In genomic region chr10:87646192-87646909, GRCh38 we compare ENCODE assay signal across 1 cellular context.
TF ChIP-seq lines count a peak whose summit lies in the region.

No MANE protein-coding gene starts in this region.

TF ChIP-seq in HepG2, 621 proteins besides CTCF, POLR2A, EP300 and RAD21 (continued from another document and continues in another):
- TF ChIP-seq, protein P1, sequence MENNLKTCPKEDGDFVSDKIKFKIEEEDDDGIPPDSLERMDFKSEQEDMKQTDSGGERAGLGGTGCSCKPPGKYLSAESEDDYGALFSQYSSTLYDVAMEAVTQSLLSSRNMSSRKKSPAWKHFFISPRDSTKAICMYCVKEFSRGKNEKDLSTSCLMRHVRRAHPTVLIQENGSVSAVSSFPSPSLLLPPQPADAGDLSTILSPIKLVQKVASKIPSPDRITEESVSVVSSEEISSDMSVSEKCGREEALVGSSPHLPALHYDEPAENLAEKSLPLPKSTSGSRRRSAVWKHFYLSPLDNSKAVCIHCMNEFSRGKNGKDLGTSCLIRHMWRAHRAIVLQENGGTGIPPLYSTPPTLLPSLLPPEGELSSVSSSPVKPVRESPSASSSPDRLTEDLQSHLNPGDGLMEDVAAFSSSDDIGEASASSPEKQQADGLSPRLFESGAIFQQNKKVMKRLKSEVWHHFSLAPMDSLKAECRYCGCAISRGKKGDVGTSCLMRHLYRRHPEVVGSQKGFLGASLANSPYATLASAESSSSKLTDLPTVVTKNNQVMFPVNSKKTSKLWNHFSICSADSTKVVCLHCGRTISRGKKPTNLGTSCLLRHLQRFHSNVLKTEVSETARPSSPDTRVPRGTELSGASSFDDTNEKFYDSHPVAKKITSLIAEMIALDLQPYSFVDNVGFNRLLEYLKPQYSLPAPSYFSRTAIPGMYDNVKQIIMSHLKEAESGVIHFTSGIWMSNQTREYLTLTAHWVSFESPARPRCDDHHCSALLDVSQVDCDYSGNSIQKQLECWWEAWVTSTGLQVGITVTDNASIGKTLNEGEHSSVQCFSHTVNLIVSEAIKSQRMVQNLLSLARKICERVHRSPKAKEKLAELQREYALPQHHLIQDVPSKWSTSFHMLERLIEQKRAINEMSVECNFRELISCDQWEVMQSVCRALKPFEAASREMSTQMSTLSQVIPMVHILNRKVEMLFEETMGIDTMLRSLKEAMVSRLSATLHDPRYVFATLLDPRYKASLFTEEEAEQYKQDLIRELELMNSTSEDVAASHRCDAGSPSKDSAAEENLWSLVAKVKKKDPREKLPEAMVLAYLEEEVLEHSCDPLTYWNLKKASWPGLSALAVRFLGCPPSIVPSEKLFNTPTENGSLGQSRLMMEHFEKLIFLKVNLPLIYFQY (CRISPR knock-in tag; IDR thresholded peaks at IDR 0.05; ENCODE audit: borderline replicate concordance) = no peak
- TF ChIP-seq ZNF260 (CRISPR knock-in tag; IDR thresholded peaks at IDR 0.05; ENCODE audit: borderline replicate concordance, low read depth) = no peak
- TF ChIP-seq ZNF18 (CRISPR knock-in tag; IDR thresholded peaks at IDR 0.05; ENCODE audit: insufficient replicate concordance) = no peak
- no peak for TF ChIP-seq CENPBD1 (CRISPR knock-in tag; IDR thresholded peaks at IDR 0.05; ENCODE audit: borderline replicate concordance, low read depth)
- TF ChIP-seq, protein P2, sequence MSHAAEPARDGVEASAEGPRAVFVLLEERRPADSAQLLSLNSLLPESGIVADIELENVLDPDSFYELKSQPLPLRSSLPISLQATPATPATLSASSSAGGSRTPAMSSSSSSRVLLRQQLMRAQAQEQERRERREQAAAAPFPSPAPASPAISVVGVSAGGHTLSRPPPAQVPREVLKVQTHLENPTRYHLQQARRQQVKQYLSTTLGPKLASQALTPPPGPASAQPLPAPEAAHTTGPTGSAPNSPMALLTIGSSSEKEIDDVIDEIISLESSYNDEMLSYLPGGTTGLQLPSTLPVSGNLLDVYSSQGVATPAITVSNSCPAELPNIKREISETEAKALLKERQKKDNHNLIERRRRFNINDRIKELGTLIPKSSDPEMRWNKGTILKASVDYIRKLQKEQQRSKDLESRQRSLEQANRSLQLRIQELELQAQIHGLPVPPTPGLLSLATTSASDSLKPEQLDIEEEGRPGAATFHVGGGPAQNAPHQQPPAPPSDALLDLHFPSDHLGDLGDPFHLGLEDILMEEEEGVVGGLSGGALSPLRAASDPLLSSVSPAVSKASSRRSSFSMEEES (CRISPR knock-in tag; IDR thresholded peaks at IDR 0.05) = peak; percentile 79
- no peak for TF ChIP-seq ZNF781 (CRISPR knock-in tag; IDR thresholded peaks at IDR 0.05; ENCODE audit: borderline replicate concordance, not compliant biosample characterization)
- no peak for TF ChIP-seq RELA (CRISPR knock-in tag; IDR thresholded peaks at IDR 0.05)
- peak; percentile 44; the same call in 1 of the 2 replicates for TF ChIP-seq MEIS2 (CRISPR knock-in tag; IDR thresholded peaks at IDR 0.05)
- TF ChIP-seq TCF12 (IDR thresholded peaks at IDR 0.05) = no peak
- TF ChIP-seq TCF12 (CRISPR knock-in tag; IDR thresholded peaks at IDR 0.05) = no peak
- no peak for TF ChIP-seq ZBTB40 (IDR thresholded peaks at IDR 0.05)
- TF ChIP-seq ZBTB40 (CRISPR knock-in tag; IDR thresholded peaks at IDR 0.05) = no peak
- no peak for TF ChIP-seq MAF1 (CRISPR knock-in tag; IDR thresholded peaks at IDR 0.05; ENCODE audit: borderline replicate concordance)
- TF ChIP-seq ZNF256 (CRISPR knock-in tag; conservative IDR thresholded peaks at IDR 0.05) = no peak
- TF ChIP-seq, protein P3, sequence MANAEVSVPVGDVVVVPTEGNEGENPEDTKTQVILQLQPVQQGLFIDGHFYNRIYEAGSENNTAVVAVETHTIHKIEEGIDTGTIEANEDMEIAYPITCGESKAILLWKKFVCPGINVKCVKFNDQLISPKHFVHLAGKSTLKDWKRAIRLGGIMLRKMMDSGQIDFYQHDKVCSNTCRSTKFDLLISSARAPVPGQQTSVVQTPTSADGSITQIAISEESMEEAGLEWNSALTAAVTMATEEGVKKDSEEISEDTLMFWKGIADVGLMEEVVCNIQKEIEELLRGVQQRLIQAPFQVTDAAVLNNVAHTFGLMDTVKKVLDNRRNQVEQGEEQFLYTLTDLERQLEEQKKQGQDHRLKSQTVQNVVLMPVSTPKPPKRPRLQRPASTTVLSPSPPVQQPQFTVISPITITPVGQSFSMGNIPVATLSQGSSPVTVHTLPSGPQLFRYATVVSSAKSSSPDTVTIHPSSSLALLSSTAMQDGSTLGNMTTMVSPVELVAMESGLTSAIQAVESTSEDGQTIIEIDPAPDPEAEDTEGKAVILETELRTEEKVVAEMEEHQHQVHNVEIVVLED (CRISPR knock-in tag; IDR thresholded peaks at IDR 0.05; ENCODE audit: borderline replicate concordance) = no peak
- TF ChIP-seq, protein P4, sequence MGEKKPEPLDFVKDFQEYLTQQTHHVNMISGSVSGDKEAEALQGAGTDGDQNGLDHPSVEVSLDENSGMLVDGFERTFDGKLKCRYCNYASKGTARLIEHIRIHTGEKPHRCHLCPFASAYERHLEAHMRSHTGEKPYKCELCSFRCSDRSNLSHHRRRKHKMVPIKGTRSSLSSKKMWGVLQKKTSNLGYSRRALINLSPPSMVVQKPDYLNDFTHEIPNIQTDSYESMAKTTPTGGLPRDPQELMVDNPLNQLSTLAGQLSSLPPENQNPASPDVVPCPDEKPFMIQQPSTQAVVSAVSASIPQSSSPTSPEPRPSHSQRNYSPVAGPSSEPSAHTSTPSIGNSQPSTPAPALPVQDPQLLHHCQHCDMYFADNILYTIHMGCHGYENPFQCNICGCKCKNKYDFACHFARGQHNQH (CRISPR knock-in tag; IDR thresholded peaks at IDR 0.05) = peak; percentile 26; the same call in 1 of the 2 replicates
- TF ChIP-seq ZNF230 (CRISPR knock-in tag; IDR thresholded peaks at IDR 0.05) = no peak
- TF ChIP-seq CEBPB (IDR thresholded peaks at IDR 0.05; ENCODE audit: borderline replicate concordance, low read depth, low read length) = peak; percentile 78
- TF ChIP-seq ZBTB37 (CRISPR knock-in tag; IDR thresholded peaks at IDR 0.05) = no peak
- TF ChIP-seq CEBPG (CRISPR knock-in tag; IDR thresholded peaks at IDR 0.05) = peak; percentile 73
- TF ChIP-seq FOSL2 (CRISPR knock-in tag; IDR thresholded peaks at IDR 0.05) = peak; percentile 40
- no peak for TF ChIP-seq YEATS2 (CRISPR knock-in tag; IDR thresholded peaks at IDR 0.05; ENCODE audit: borderline replicate concordance)
- TF ChIP-seq, protein P5, sequence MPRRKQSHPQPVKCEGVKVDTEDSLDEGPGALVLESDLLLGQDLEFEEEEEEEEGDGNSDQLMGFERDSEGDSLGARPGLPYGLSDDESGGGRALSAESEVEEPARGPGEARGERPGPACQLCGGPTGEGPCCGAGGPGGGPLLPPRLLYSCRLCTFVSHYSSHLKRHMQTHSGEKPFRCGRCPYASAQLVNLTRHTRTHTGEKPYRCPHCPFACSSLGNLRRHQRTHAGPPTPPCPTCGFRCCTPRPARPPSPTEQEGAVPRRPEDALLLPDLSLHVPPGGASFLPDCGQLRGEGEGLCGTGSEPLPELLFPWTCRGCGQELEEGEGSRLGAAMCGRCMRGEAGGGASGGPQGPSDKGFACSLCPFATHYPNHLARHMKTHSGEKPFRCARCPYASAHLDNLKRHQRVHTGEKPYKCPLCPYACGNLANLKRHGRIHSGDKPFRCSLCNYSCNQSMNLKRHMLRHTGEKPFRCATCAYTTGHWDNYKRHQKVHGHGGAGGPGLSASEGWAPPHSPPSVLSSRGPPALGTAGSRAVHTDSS (CRISPR knock-in tag; conservative IDR thresholded peaks at IDR 0.05) = no peak
- TF ChIP-seq, protein P6, sequence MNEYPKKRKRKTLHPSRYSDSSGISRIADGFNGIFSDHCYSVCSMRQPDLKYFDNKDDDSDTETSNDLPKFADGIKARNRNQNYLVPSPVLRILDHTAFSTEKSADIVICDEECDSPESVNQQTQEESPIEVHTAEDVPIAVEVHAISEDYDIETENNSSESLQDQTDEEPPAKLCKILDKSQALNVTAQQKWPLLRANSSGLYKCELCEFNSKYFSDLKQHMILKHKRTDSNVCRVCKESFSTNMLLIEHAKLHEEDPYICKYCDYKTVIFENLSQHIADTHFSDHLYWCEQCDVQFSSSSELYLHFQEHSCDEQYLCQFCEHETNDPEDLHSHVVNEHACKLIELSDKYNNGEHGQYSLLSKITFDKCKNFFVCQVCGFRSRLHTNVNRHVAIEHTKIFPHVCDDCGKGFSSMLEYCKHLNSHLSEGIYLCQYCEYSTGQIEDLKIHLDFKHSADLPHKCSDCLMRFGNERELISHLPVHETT (CRISPR knock-in tag; conservative IDR thresholded peaks at IDR 0.05) = no peak
